Comparison of ENCODE assay signal across 1 cellular context in the genomic region with DNA sequence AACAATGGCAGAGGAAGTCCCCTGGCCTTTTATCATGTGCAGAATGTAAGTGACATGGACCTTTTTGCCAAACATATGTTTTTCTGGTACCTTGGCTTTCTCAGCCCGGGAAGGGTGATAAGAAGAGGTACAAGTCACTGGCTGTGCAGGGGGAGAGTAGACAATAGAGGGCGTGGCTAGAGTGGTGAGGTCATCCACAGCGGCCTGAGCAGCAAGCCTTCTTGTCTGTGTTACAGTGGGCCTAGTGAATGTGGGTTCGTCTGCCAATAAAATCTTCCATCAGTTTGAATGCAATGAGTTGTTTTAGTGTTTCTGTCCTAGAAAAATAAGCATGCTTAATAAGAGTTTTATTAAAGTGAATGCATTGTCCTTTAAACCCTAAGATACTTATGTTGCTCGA.
TF ChIP-seq lines count a peak whose summit lies in the region.

No MANE protein-coding gene starts in this region.

TF ChIP-seq in GM23338, 12 proteins besides CTCF, POLR2A, EP300 and RAD21 (continued from another document):
- TF ChIP-seq, protein P1, sequence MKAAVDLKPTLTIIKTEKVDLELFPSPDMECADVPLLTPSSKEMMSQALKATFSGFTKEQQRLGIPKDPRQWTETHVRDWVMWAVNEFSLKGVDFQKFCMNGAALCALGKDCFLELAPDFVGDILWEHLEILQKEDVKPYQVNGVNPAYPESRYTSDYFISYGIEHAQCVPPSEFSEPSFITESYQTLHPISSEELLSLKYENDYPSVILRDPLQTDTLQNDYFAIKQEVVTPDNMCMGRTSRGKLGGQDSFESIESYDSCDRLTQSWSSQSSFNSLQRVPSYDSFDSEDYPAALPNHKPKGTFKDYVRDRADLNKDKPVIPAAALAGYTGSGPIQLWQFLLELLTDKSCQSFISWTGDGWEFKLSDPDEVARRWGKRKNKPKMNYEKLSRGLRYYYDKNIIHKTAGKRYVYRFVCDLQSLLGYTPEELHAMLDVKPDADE (IDR thresholded peaks at IDR 0.05) = no peak
- TF ChIP-seq ZNF331 (CRISPR knock-in tag; IDR thresholded peaks at IDR 0.05; ENCODE audit: low read depth) (no peak), CREB1 (CRISPR knock-in tag; IDR thresholded peaks at IDR 0.05; ENCODE audit: low read depth) (no peak), STAT1 (IDR thresholded peaks at IDR 0.05; ENCODE audit: unreplicated experiment) (no peak), EZH2 (IDR thresholded peaks at IDR 0.05; ENCODE audit: low read depth, unreplicated experiment) (no peak), NANOG (IDR thresholded peaks at IDR 0.05; ENCODE audit: borderline replicate concordance) (no peak)
